1 cellular context compared by ENCODE assay signal in the genomic region with DNA sequence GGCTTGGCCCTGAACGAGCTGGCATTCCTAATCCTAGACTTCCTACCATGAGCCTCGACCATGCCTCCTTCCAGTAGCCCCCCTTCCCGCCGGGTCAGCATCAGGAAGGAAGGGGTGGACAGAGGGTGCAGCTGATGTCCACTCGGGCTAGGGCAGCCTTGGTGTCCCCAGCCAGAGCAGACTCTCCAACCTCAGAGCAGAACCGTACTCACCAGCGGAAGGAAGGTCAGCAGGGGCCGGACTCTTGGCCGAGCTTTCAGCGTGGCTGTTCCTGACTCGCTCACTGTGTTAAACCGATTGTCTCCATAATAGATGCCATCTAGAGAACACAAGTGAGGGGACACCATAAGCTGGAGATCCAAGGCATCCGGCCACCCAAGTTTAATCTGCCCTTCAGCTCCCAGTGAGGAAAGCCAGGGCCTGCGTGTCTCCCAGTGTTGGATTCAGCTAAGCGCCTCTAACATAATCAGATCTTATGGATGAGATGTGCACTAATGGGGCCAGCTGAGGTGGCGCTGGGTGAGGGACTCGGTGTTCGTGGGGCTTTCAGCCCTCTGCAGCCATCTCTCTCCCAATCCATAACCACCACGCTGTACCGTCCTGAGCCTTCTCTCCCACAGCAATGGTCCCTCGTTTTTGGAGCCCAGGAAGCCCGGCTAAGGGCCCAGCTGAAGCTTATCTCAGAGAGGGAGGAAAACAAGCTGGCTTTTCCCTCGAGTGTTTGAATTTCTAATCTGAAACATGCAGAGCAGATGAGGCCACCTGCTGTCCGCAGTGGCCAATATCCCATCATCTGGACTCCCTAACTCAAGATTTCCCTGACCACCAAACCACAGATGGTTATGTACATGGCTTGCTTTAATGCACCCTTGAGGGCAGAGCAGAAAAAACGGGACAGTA.
TF ChIP-seq lines count a peak whose summit lies in the region.

No MANE protein-coding gene starts in this region.

TF ChIP-seq in K562, 482 proteins besides CTCF, POLR2A, EP300 and RAD21 (continues in another document):
- TF ChIP-seq, protein P1, sequence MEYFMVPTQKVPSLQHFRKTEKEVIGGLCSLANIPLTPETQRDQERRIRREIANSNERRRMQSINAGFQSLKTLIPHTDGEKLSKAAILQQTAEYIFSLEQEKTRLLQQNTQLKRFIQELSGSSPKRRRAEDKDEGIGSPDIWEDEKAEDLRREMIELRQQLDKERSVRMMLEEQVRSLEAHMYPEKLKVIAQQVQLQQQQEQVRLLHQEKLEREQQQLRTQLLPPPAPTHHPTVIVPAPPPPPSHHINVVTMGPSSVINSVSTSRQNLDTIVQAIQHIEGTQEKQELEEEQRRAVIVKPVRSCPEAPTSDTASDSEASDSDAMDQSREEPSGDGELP (CRISPR knock-in tag; IDR thresholded peaks at IDR 0.05; ENCODE audit: borderline replicate concordance), result peak; percentile 93
- no peak for TF ChIP-seq ARID2 (IDR thresholded peaks at IDR 0.05)
- no peak for TF ChIP-seq MEF2D (tag; conservative IDR thresholded peaks at IDR 0.05; ENCODE audit: low read depth)
- TF ChIP-seq L3MBTL2 (IDR thresholded peaks at IDR 0.05), result peak; percentile 72
- TF ChIP-seq GATA2 (CRISPR knock-in tag; IDR thresholded peaks at IDR 0.05), result peak; percentile 91
- TF ChIP-seq POU5F1 (IDR thresholded peaks at IDR 0.05; ENCODE audit: borderline replicate concordance, low read depth, low read length, partially characterized antibody), result no peak
- TF ChIP-seq MAZ (CRISPR knock-in tag; conservative IDR thresholded peaks at IDR 0.05 in 1 of 2, IDR thresholded peaks at IDR 0.05 in 1 of 2), result no peak; a peak in 1 of 4 replicates
- no peak for TF ChIP-seq TSC22D4 (tag; IDR thresholded peaks at IDR 0.05)
- TF ChIP-seq, protein P2, sequence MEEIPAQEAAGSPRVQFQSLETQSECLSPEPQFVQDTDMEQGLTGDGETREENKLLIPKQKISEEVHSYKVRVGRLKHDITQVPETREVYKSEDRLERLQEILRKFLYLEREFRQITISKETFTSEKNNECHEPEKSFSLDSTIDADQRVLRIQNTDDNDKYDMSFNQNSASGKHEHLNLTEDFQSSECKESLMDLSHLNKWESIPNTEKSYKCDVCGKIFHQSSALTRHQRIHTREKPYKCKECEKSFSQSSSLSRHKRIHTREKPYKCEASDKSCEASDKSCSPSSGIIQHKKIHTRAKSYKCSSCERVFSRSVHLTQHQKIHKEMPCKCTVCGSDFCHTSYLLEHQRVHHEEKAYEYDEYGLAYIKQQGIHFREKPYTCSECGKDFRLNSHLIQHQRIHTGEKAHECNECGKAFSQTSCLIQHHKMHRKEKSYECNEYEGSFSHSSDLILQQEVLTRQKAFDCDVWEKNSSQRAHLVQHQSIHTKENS (CRISPR knock-in tag; IDR thresholded peaks at IDR 0.05), result no peak
- no peak for TF ChIP-seq LARP7 (IDR thresholded peaks at IDR 0.05)
- no peak for TF ChIP-seq TEAD1 (CRISPR knock-in tag; IDR thresholded peaks at IDR 0.05)
- TF ChIP-seq STAT5A (IDR thresholded peaks at IDR 0.05; ENCODE audit: borderline replicate concordance, low read length), result peak; percentile 65; the same call in 1 of the 2 replicates
- no peak for TF ChIP-seq ZNF24 (IDR thresholded peaks at IDR 0.05)
- no peak for TF ChIP-seq HDGF (IDR thresholded peaks at IDR 0.05)
- no peak for TF ChIP-seq HLTF (IDR thresholded peaks at IDR 0.05)
- TF ChIP-seq EWSR1 (IDR thresholded peaks at IDR 0.05; ENCODE audit: borderline replicate concordance, low read depth, partially characterized antibody), result no peak
- no peak for TF ChIP-seq XRCC3 (IDR thresholded peaks at IDR 0.05)
- TF ChIP-seq, protein P3, sequence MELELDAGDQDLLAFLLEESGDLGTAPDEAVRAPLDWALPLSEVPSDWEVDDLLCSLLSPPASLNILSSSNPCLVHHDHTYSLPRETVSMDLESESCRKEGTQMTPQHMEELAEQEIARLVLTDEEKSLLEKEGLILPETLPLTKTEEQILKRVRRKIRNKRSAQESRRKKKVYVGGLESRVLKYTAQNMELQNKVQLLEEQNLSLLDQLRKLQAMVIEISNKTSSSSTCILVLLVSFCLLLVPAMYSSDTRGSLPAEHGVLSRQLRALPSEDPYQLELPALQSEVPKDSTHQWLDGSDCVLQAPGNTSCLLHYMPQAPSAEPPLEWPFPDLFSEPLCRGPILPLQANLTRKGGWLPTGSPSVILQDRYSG (tag; conservative IDR thresholded peaks at IDR 0.05; ENCODE audit: low read depth), result no peak
- peak; percentile 21; the same call in 1 of the 2 replicates for TF ChIP-seq CREM (IDR thresholded peaks at IDR 0.05; ENCODE audit: low read depth)
- TF ChIP-seq VEZF1 (CRISPR knock-in tag; IDR thresholded peaks at IDR 0.05), result peak; percentile 30; the same call in 1 of the 2 replicates
- TF ChIP-seq KLF1 (tag; IDR thresholded peaks at IDR 0.05), result no peak
- no peak for TF ChIP-seq NONO (IDR thresholded peaks at IDR 0.05; ENCODE audit: low read depth in 2 of 2, low read length in 1 of 2)
- no peak for TF ChIP-seq ZNF133 (CRISPR knock-in tag; IDR thresholded peaks at IDR 0.05)
- TF ChIP-seq, protein P4, sequence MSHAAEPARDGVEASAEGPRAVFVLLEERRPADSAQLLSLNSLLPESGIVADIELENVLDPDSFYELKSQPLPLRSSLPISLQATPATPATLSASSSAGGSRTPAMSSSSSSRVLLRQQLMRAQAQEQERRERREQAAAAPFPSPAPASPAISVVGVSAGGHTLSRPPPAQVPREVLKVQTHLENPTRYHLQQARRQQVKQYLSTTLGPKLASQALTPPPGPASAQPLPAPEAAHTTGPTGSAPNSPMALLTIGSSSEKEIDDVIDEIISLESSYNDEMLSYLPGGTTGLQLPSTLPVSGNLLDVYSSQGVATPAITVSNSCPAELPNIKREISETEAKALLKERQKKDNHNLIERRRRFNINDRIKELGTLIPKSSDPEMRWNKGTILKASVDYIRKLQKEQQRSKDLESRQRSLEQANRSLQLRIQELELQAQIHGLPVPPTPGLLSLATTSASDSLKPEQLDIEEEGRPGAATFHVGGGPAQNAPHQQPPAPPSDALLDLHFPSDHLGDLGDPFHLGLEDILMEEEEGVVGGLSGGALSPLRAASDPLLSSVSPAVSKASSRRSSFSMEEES (CRISPR knock-in tag; IDR thresholded peaks at IDR 0.05), result no peak
- no peak for TF ChIP-seq KLF6 (CRISPR knock-in tag; IDR thresholded peaks at IDR 0.05; ENCODE audit: borderline replicate concordance)
- peak; percentile 63 for TF ChIP-seq CTBP1 (IDR thresholded peaks at IDR 0.05; ENCODE audit: borderline replicate concordance)
- TF ChIP-seq, protein P5, sequence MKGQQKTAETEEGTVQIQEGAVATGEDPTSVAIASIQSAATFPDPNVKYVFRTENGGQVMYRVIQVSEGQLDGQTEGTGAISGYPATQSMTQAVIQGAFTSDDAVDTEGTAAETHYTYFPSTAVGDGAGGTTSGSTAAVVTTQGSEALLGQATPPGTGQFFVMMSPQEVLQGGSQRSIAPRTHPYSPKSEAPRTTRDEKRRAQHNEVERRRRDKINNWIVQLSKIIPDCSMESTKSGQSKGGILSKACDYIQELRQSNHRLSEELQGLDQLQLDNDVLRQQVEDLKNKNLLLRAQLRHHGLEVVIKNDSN (CRISPR knock-in tag; IDR thresholded peaks at IDR 0.05), result peak; percentile 15; the same call in 1 of the 2 replicates
- TF ChIP-seq TRIM28 (IDR thresholded peaks at IDR 0.05), result no peak
- TF ChIP-seq SP1 (CRISPR knock-in tag; IDR thresholded peaks at IDR 0.05), result no peak
- TF ChIP-seq, protein P6, sequence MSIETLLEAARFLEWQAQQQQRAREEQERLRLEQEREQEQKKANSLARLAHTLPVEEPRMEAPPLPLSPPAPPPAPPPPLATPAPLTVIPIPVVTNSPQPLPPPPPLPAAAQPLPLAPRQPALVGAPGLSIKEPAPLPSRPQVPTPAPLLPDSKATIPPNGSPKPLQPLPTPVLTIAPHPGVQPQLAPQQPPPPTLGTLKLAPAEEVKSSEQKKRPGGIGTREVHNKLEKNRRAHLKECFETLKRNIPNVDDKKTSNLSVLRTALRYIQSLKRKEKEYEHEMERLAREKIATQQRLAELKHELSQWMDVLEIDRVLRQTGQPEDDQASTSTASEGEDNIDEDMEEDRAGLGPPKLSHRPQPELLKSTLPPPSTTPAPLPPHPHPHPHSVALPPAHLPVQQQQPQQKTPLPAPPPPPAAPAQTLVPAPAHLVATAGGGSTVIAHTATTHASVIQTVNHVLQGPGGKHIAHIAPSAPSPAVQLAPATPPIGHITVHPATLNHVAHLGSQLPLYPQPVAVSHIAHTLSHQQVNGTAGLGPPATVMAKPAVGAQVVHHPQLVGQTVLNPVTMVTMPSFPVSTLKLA (conservative IDR thresholded peaks at IDR 0.05), result no peak
- TF ChIP-seq, protein P7, sequence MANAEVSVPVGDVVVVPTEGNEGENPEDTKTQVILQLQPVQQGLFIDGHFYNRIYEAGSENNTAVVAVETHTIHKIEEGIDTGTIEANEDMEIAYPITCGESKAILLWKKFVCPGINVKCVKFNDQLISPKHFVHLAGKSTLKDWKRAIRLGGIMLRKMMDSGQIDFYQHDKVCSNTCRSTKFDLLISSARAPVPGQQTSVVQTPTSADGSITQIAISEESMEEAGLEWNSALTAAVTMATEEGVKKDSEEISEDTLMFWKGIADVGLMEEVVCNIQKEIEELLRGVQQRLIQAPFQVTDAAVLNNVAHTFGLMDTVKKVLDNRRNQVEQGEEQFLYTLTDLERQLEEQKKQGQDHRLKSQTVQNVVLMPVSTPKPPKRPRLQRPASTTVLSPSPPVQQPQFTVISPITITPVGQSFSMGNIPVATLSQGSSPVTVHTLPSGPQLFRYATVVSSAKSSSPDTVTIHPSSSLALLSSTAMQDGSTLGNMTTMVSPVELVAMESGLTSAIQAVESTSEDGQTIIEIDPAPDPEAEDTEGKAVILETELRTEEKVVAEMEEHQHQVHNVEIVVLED (CRISPR knock-in tag; IDR thresholded peaks at IDR 0.05), result no peak
- TF ChIP-seq PHF8 (IDR thresholded peaks at IDR 0.05; ENCODE audit: borderline replicate concordance, low read length), result no peak
